ENCODE assay signal across 9 cellular contexts in genomic region chrX:119990995-119991787, GRCh38.
DNase-seq lines count a peak whose midpoint lies in the region; ATAC-seq, FAIRE-seq and TF ChIP-seq lines count a peak whose summit lies in the region.
"Had no signal": no experiment of that assay in that cellular context is flagged by ENCODE, and none has a peak within 500 bp of the region (broad histone marks: within the 10 kb centered on the region; RNA-seq: fewer than 3 reads in every experiment).

No MANE protein-coding gene starts in this region.

- peak overlapping the region; percentile 62 for H3K4me3 ChIP-seq in MM.1S (ENCODE audit: low read length)
- H3K4me3 ChIP-seq in parathyroid adenoma (ENCODE audit: low read depth, low read length): no peak overlapping the region

- H2AFZ ChIP-seq in MM.1S (ENCODE audit: low read length) (peak overlapping the region; percentile 69), parathyroid adenoma (no peak overlapping the region)

- H3K4me2 ChIP-seq in MM.1S (ENCODE audit: low read depth, low read length) (peak overlapping the region; percentile 79), parathyroid adenoma (ENCODE audit: low read length) (peak overlapping the region; percentile 26)

- peak overlapping the region; percentile 68 to 74 for H3K4me3 Mint-ChIP-seq in effector memory CD8-positive, alpha-beta T cell

- peaks cover 9% of the 10 kb centered on the region for H3K4me1 ChIP-seq in MM.1S (ENCODE audit: low read length)
- H3K4me1 ChIP-seq in parathyroid adenoma: no peaks in the 10 kb centered on the region

- H3K79me2 ChIP-seq in MM.1S (ENCODE audit: low read length) (no peaks in the 10 kb centered on the region), parathyroid adenoma (no peaks in the 10 kb centered on the region)

- no peak for TF ChIP-seq CTCF in MM.1S (IDR thresholded peaks at IDR 0.05; ENCODE audit: low read length)
- no peak for TF ChIP-seq CTCF in parathyroid adenoma (IDR thresholded peaks at IDR 0.05)

- TF ChIP-seq POLR2A in H54 (IDR thresholded peaks at IDR 0.05; ENCODE audit: low read depth, low read length): no peak

- peak overlapping the region; percentile 18; the same call in 1 of the 2 replicates for H3K9ac ChIP-seq in MM.1S (ENCODE audit: low read length)
- no peak overlapping the region for H3K9ac ChIP-seq in parathyroid adenoma

- no peak for ATAC-seq in effector memory CD8-positive, alpha-beta T cell (replicated peaks)
- no peak for ATAC-seq in HG03378 (IDR thresholded peaks at IDR 0.05; ENCODE audit: unreplicated experiment)

- no peak overlapping the region for H3K27ac ChIP-seq in MM.1S (ENCODE audit: low read length)
- H3K27ac ChIP-seq in parathyroid adenoma: no peak overlapping the region
- H3K27ac ChIP-seq: 22Rv1 had no signal

- peaks cover 69 to 76% of the 10 kb centered on the region in 2 donors for H3K27me3 Mint-ChIP-seq in effector memory CD8-positive, alpha-beta T cell

- no peak for FAIRE-seq in H54 (lab: Jason Lieb, UNC)

- H3K27ac Mint-ChIP-seq in effector memory CD8-positive, alpha-beta T cell: no peak overlapping the region

- H3K9me2 ChIP-seq in MM.1S (replicated peaks; ENCODE audit: insufficient read depth, low read length): no peaks in the 10 kb centered on the region

- H3K9me3 Mint-ChIP-seq in effector memory CD8-positive, alpha-beta T cell: no peaks in the 10 kb centered on the region

- DNase-seq in DMS 273 (lab: John Stamatoyannopoulos, UW; ENCODE audit: unreplicated experiment): peak; percentile 55
- no peak for DNase-seq in DMS 273 treated with DMSO at 0.1 percent for 48 hours (lab: John Stamatoyannopoulos, UW)
- no peak for DNase-seq in MM.1S
- DNase-seq in effector memory CD8-positive, alpha-beta T cell: no peak
- no peak for DNase-seq in H54 (ENCODE audit: insufficient read length, low spot score)
- no peak for DNase-seq in inferior parietal cortex (ENCODE audit: extremely low spot score)

- H3K36me3 Mint-ChIP-seq in effector memory CD8-positive, alpha-beta T cell (ENCODE audit: insufficient read depth): no peaks in the 10 kb centered on the region

- H3K9me3 ChIP-seq in MM.1S (replicated peaks; ENCODE audit: insufficient read depth, low read length): no peaks in the 10 kb centered on the region
- H3K9me3 ChIP-seq in parathyroid adenoma (ENCODE audit: control insufficient read depth, low read length): no peaks in the 10 kb centered on the region

- H3K4me1 Mint-ChIP-seq in effector memory CD8-positive, alpha-beta T cell (ENCODE audit: low read depth in 2 of 2): peaks cover 7 to 13% of the 10 kb centered on the region in 2 donors

- H3K36me3 ChIP-seq in MM.1S (replicated peaks; ENCODE audit: insufficient read depth, low read length) (no peaks in the 10 kb centered on the region), parathyroid adenoma (ENCODE audit: control insufficient read depth, insufficient read depth, low read length) (no peaks in the 10 kb centered on the region)

- H3K27me3 ChIP-seq in MM.1S (replicated peaks; ENCODE audit: insufficient read depth, low read length) (no peaks in the 10 kb centered on the region), parathyroid adenoma (ENCODE audit: control insufficient read depth, insufficient read depth, low read length) (no peaks in the 10 kb centered on the region)

- H4K20me1 ChIP-seq in MM.1S (ENCODE audit: insufficient read depth, low read length): no peaks in the 10 kb centered on the region

- peaks cover 8% of the 10 kb centered on the region for H3F3A ChIP-seq in MM.1S (ENCODE audit: insufficient read depth, low read length)
